ENCODE assay signal across 8 cellular contexts in the genomic region with DNA sequence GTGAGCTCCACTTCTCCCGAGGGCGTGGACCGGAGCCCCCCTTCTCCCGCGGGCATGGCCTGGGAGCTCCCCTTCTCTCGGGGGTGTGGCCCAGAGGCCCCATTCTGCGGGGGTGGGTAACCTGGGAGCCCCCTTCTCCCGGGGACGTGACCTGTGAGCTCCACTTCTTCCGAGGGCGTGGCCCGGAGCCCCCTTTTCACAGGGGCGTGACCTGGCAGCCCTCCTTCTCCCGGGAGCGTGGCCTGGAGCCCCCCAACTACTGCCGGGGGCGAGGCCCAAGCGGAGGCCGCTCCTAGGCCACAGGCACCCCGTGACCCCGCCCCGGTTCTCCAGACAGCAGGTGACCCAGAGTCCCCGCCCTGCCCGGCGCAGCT. TPM values are rescaled to one million over a fixed set of nuclear protein-coding genes. Genes with fewer than 3 reads are reported as not detected.
DNase-seq lines count a peak whose midpoint lies in the region; ATAC-seq and TF ChIP-seq lines count a peak whose summit lies in the region.

No MANE protein-coding gene starts in this region.

- DNase-seq in AG04449 (ENCODE audit: low read depth, low spot score) = no peak
- peak; percentile 9 for DNase-seq in HS-5 (ENCODE audit: low read depth)
- no peak for DNase-seq in body of pancreas
- no peak for DNase-seq in mesendoderm
- no peak for DNase-seq in AG08395 (ENCODE audit: low spot score)
- no peak for DNase-seq in retina
- no peak for DNase-seq in stimulated activated naive CD4-positive, alpha-beta T cell treated with Interleukin-2 at 50 U/mL for 16 hours (lab: John Stamatoyannopoulos, UW)

- H3K79me2 ChIP-seq in mesendoderm (ENCODE audit: control insufficient read depth, insufficient read depth, low read length) = peaks cover 44% of the 10 kb centered on the region

- H3K4me3 ChIP-seq in AG04449 (ENCODE audit: low read depth, low read length) (peak overlapping the region; percentile 96), body of pancreas (peak overlapping the region; percentile 30 to 63), mesendoderm (ENCODE audit: low read length) (peak overlapping the region; percentile 95)

- H3K36me3 ChIP-seq in body of pancreas (replicated peaks in 1 of 2; ENCODE audit: insufficient read depth in 1 of 2, low read depth in 2 of 2) = no peaks in the 10 kb centered on the region
- peaks cover 2% of the 10 kb centered on the region for H3K36me3 ChIP-seq in mesendoderm (ENCODE audit: control insufficient read depth, insufficient read depth, low read length)

- peak overlapping the region; percentile 10 for H3K4ac ChIP-seq in mesendoderm (ENCODE audit: low read depth, low read length)

- peak overlapping the region; percentile 98 for H3K56ac ChIP-seq in mesendoderm (ENCODE audit: low read length)

- H2BK5ac ChIP-seq in mesendoderm (ENCODE audit: low read length) = no peak overlapping the region

- no peak overlapping the region for H2AK5ac ChIP-seq in mesendoderm (ENCODE audit: low read length)

- H3K23ac ChIP-seq in mesendoderm (ENCODE audit: low read length) = peak overlapping the region; percentile 48

- no peaks in the 10 kb centered on the region for H3K9me3 ChIP-seq in body of pancreas

- peak overlapping the region; percentile 89 for H3K4me2 ChIP-seq in mesendoderm (ENCODE audit: low read length)

- H3K18ac ChIP-seq in mesendoderm (ENCODE audit: low read length) = peak overlapping the region; percentile 60

- TF ChIP-seq CTCF in AG04449 (IDR thresholded peaks at IDR 0.05; ENCODE audit: insufficient read depth, low read length, missing control alignments) (no peak), body of pancreas (IDR thresholded peaks at IDR 0.05) (no peak)

- TF ChIP-seq POLR2A in body of pancreas (IDR thresholded peaks at IDR 0.05) = no peak

- CTCF ChIA-PET in AG04449 (lab: Yijun Ruan, JAX) = interaction anchor here (1.0 to 1.6 kb wide), 2 partner anchors 11 to 13 kb away, joined by 3 to 5 read pairs; no protein-coding TSS in a partner anchor

- no peak overlapping the region for H2BK15ac ChIP-seq in mesendoderm (replicated peaks; ENCODE audit: low read depth)

- no peaks in the 10 kb centered on the region for H3K27me3 ChIP-seq in body of pancreas
- no peaks in the 10 kb centered on the region for H3K27me3 ChIP-seq in mesendoderm (ENCODE audit: insufficient read depth, low read length, poor library complexity)

- H3K4me1 ChIP-seq in body of pancreas (peaks cover 11% of the 10 kb centered on the region), mesendoderm (ENCODE audit: control insufficient read depth, low read depth, low read length) (no peaks in the 10 kb centered on the region)

- intact Hi-C loops in body of pancreas (cut with DNase I) = no loop called here

- ATAC-seq in GM18909 (IDR thresholded peaks at IDR 0.05; ENCODE audit: poor library complexity, unreplicated experiment) (peak; percentile 4), body of pancreas (no peak)

- H3K27ac ChIP-seq in body of pancreas = peak overlapping the region; percentile 93 to 98 (median 98)
- peak overlapping the region; percentile 94 for H3K27ac ChIP-seq in mesendoderm (ENCODE audit: low read depth, low read length)

- H3K79me1 ChIP-seq in mesendoderm (ENCODE audit: low read length) = peaks cover 21% of the 10 kb centered on the region

- POLR2A ChIA-PET in AG04449 (lab: Yijun Ruan, JAX) = interaction anchor here (0.6 to 1.5 kb wide), 3 partner anchors 14 to 43 kb away, joined by 3 to 6 read pairs (median 3); a partner anchor contains a TSS

- peak overlapping the region; percentile 14 for H2BK120ac ChIP-seq in mesendoderm (ENCODE audit: low read depth, low read length)

- H4K5ac ChIP-seq in mesendoderm (ENCODE audit: low read length) = no peak overlapping the region

- peak overlapping the region; percentile 90 for H3K9ac ChIP-seq in mesendoderm (ENCODE audit: low read length)

- H4K8ac ChIP-seq in mesendoderm (ENCODE audit: low read depth, low read length) = no peak overlapping the region

- WGBS in body of pancreas, 2 donors = 0 to 1% methylated on average over 5 to 24 of the region's 25 CpGs
- no CpG with 5 or more reads among the region's 25 CpGs for WGBS in mesendoderm (ENCODE audit: extremely low coverage, insufficient coverage, low lambda C conversion rate)

RNA-seq across cellular contexts. Expression of a gene that starts 0.3 kb away (rescaled TPM):
- total RNA-seq in body of pancreas = 10 to 100 TPM; 14.8 to 15.6 TPM
- 29.2 TPM for polyA plus RNA-seq in mesendoderm (2013, experiment 1 of 2)
- polyA plus RNA-seq in mesendoderm (2013, experiment 2 of 2) = 29.8 TPM

RNA-seq across cellular contexts. Expression of a gene that starts 42.5 kb away (rescaled TPM):
- total RNA-seq in body of pancreas = 10 to 100 TPM in 1 of 2 donors, 1 to 10 TPM in 1; 6.5 to 13.5 TPM
- polyA plus RNA-seq in mesendoderm (2013, experiment 1 of 2) = 5.4 TPM
- 5.9 TPM for polyA plus RNA-seq in mesendoderm (2013, experiment 2 of 2)

RNA-seq across cellular contexts. Expression of a gene that starts 42.8 kb away (rescaled TPM):
- total RNA-seq in body of pancreas = 10 to 100 TPM; 17.9 to 22.1 TPM
- polyA plus RNA-seq in mesendoderm (2013, experiment 1 of 2) = 15.6 TPM
- 14.2 TPM for polyA plus RNA-seq in mesendoderm (2013, experiment 2 of 2)
